ENCODE assay signal across 14 cellular contexts in genomic region chr15:96320703-96321421, GRCh38. TPM values are rescaled to one million over a fixed set of nuclear protein-coding genes. Genes with fewer than 3 reads are reported as not detected.
DNase-seq lines count a peak whose midpoint lies in the region; TF ChIP-seq lines count a peak whose summit lies in the region.
"Had no signal": no experiment of that assay in that cellular context is flagged by ENCODE, and none has a peak within 500 bp of the region (broad histone marks: within the 10 kb centered on the region; RNA-seq: fewer than 3 reads in every experiment).

No MANE protein-coding gene starts in this region.

- intact Hi-C loops in thyroid gland (cut with DNase I), result loop anchor here (5.0 kb wide), 1 partner anchor 36 kb away; no protein-coding TSS in a partner anchor

- TF ChIP-seq CTCF in epithelial cell of proximal tubule (conservative IDR thresholded peaks at IDR 0.05; ENCODE audit: low read depth, low read length) (no peak), thyroid gland (IDR thresholded peaks at IDR 0.05) (no peak)

- TF ChIP-seq POLR2A in thyroid gland (IDR thresholded peaks at IDR 0.05), result no peak

- H3K9me3 ChIP-seq in muscle layer of duodenum (ENCODE audit: control insufficient read depth in 1 of 2, low read length in 2 of 2) (no peaks in the 10 kb centered on the region), thyroid gland (no peaks in the 10 kb centered on the region), Karpas-422 (ENCODE audit: low read length) (peaks cover 19% of the 10 kb centered on the region)

- peak overlapping the region; percentile 94 for H3K4me3 ChIP-seq in epithelial cell of proximal tubule (ENCODE audit: low read depth, low read length)
- peak overlapping the region; percentile 53 to 72 for H3K4me3 ChIP-seq in muscle layer of duodenum (ENCODE audit: low read depth in 1 of 2, low read length in 2 of 2)
- no peak overlapping the region for H3K4me3 ChIP-seq in thyroid gland (replicated peaks in 1 of 3)
- H3K4me3 ChIP-seq in Karpas-422 (ENCODE audit: low read length), result no peak overlapping the region

- no peaks in the 10 kb centered on the region for H4K20me1 ChIP-seq in Karpas-422 (ENCODE audit: insufficient read depth, low read depth, low read length)

- no peak overlapping the region for H2AFZ ChIP-seq in Karpas-422 (ENCODE audit: low read length)

- no peak overlapping the region for H3K4me2 ChIP-seq in Karpas-422 (ENCODE audit: low read depth, low read length, poor library complexity, severe bottlenecking)

- H3K36me3 ChIP-seq in muscle layer of duodenum (ENCODE audit: control insufficient read depth in 1 of 2, insufficient read depth in 2 of 2, low read length in 2 of 2) (no peaks in the 10 kb centered on the region), thyroid gland (no peaks in the 10 kb centered on the region), Karpas-422 (ENCODE audit: insufficient read depth, low read length) (no peaks in the 10 kb centered on the region)

- H3K79me2 ChIP-seq in Karpas-422 (ENCODE audit: low read length), result no peaks in the 10 kb centered on the region

- no peak overlapping the region for H3K9ac ChIP-seq in Karpas-422 (ENCODE audit: low read length)

- 12 to 21% methylated on average over 20 of the region's 20 CpGs for WGBS in thyroid gland, 2 donors

- H3K4me1 ChIP-seq in muscle layer of duodenum (ENCODE audit: control insufficient read depth in 1 of 2, insufficient read depth in 2 of 2, low read length in 2 of 2), result peaks cover 0 to 10% of the 10 kb centered on the region in 2 donors
- peaks cover 9 to 10% of the 10 kb centered on the region in 2 donors for H3K4me1 ChIP-seq in thyroid gland
- no peaks in the 10 kb centered on the region for H3K4me1 ChIP-seq in Karpas-422 (ENCODE audit: low read length)

- no peaks in the 10 kb centered on the region for H3K9me2 ChIP-seq in Karpas-422 (replicated peaks; ENCODE audit: insufficient read depth, low read length)

- H3K27ac ChIP-seq in muscle layer of duodenum (ENCODE audit: low read length) (peak overlapping the region; percentile 90), thyroid gland (peak overlapping the region; percentile 38 to 90 (median 72)), Karpas-422 (ENCODE audit: low read length) (no peak overlapping the region)

- peaks cover 12% of the 10 kb centered on the region for H3K27me3 ChIP-seq in muscle layer of duodenum (ENCODE audit: low read depth, low read length)
- H3K27me3 ChIP-seq in thyroid gland, result peaks cover 14% of the 10 kb centered on the region
- no peaks in the 10 kb centered on the region for H3K27me3 ChIP-seq in Karpas-422 (ENCODE audit: low read length)

- DNase-seq in NCI-H69 (lab: John Stamatoyannopoulos, UW) (peak; percentile 14), epithelial cell of proximal tubule (ENCODE audit: low read depth) (no peak), thyroid gland (no peak), T1000 (lab: John Stamatoyannopoulos, UW) (no peak), Karpas-422 (no peak), NCI-H524 (lab: John Stamatoyannopoulos, UW) (no peak), NCI-H146 (lab: John Stamatoyannopoulos, UW) (no peak)
- DNase-seq: activated CD4-positive, alpha-beta T cell treated with anti-CD3 and anti-CD28 coated beads for 1 hour; activated gamma-delta T cell treated with Interleukin-2 at 50 U/mL for 16 hours; DMS53; midbrain; NCI-H1417 treated with DMSO at 0.1 percent for 48 hours; stimulated activated CD4-positive, alpha-beta T cell treated with anti-CD3 and anti-CD28 coated beads, Interleukin-4, amount 100 ng/mL, for 24 hours had no signal

RNA-seq across cellular contexts. Expression of gene NR2F2, which starts 9.6 kb away (rescaled TPM):
- 17.6 and 17.7 TPM in 2 replicates for total RNA-seq in epithelial cell of proximal tubule
- total RNA-seq in thyroid gland, result 10 to 100 TPM; 18.3 to 30.2 (median 20.4) TPM
- total RNA-seq in Karpas-422 (2014; rRNA removed; shearing (Covaris generic); ENCODE audit: low replicate concordance), result not detected in 2 replicates

Comparison
In these comparisons a context has a peak if more than half of its experiments do, and no peak if none do; other contexts are left out.
1. H3K4me3 ChIP-seq: peak in epithelial cell of proximal tubule (single experiment) and muscle layer of duodenum (2 of 2); none in thyroid gland (0 of 3) and Karpas-422 (single experiment).
2. RNA of gene NR2F2, which starts 9.6 kb away (total RNA-seq): 18.3 to 30.2 TPM in thyroid gland and 17.6 to 17.7 TPM in epithelial cell of proximal tubule; not detected in Karpas-422; every median in the first group is over 10 times any median in the second.